ENCODE assay signal across 8 cellular contexts in the genomic region with DNA sequence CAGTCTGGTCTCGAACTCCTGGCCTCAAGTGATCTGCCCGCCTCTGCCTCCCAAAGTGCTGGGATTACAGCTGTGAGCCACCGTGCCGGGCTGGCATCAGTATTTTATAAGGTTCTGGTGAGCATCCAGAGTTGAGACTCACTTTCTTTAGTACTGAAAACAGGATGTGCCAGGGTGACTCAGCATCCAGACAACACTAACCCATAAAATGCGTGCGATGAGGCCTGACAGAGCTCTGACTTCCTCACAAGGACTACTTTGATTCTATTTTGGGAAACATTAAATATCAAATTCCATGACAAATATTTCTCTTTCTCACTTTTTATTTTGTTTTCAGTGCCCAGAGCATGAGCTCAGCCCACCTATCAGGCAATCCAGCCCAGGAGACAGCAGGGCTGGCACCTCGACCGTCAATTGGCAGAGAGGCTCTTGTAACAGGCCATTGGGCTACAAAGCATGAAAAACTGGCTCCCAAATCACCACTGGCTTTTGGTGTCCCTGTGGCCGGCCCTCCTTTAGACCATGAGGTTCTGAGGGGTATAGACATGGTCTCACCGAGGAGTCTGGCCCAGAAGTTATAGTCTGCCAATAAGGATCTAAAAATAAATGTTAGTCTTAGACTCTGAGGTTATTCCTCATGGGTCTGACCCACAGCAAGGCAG.
DNase-seq lines count a peak whose midpoint lies in the region; ATAC-seq, FAIRE-seq and TF ChIP-seq lines count a peak whose summit lies in the region.

No MANE protein-coding gene starts in this region.

- FAIRE-seq in keratinocyte (lab: Jason Lieb, UNC), result peak; percentile 55

- H3K4me3 ChIP-seq in keratinocyte (ENCODE audit: control insufficient read depth in 2 of 3, extremely low read depth in 1 of 3, insufficient read depth in 2 of 3, low read depth in 1 of 3, low read length in 3 of 3), result no peak overlapping the region

- peaks cover 10% of the 10 kb centered on the region for H3K4me1 Mint-ChIP-seq in activated naive CD8-positive, alpha-beta T cell treated with anti-CD3 and anti-CD28 coated beads, Interleukin-2, amount 10 ng/mL, durations not matched to agents 7 days and 5 days
- H3K4me1 Mint-ChIP-seq in glutamatergic neuron (ENCODE audit: low read depth, unreplicated experiment), result peaks cover 24% of the 10 kb centered on the region

- H3K9ac ChIP-seq in keratinocyte (ENCODE audit: control insufficient read depth, extremely low read depth, insufficient read depth, low read length), result peak overlapping the region; percentile 40

- peak overlapping the region; percentile 84 for H3K27ac Mint-ChIP-seq in activated naive CD8-positive, alpha-beta T cell treated with anti-CD3 and anti-CD28 coated beads, Interleukin-2, amount 10 ng/mL, durations not matched to agents 7 days and 5 days
- H3K27ac Mint-ChIP-seq in glutamatergic neuron (ENCODE audit: unreplicated experiment), result no peak overlapping the region

- H3K27me3 ChIP-seq in keratinocyte (ENCODE audit: control insufficient read depth, extremely low read depth, insufficient read depth, low read length), result peaks cover under 1% of the 10 kb centered on the region

- peak overlapping the region; percentile 50 for H3K4me2 ChIP-seq in keratinocyte (ENCODE audit: control insufficient read depth, extremely low read depth, insufficient read depth, low read depth, low read length)

- H3K4me3 Mint-ChIP-seq in activated naive CD8-positive, alpha-beta T cell treated with anti-CD3 and anti-CD28 coated beads, Interleukin-2, amount 10 ng/mL, durations not matched to agents 7 days and 5 days, result peak overlapping the region; percentile 26
- no peak overlapping the region for H3K4me3 Mint-ChIP-seq in glutamatergic neuron (ENCODE audit: unreplicated experiment)

- no peaks in the 10 kb centered on the region for H3K9me1 ChIP-seq in keratinocyte (ENCODE audit: control insufficient read depth, extremely low read depth, insufficient read depth, low read length)

- peaks cover 18% of the 10 kb centered on the region for H3K4me1 ChIP-seq in keratinocyte (ENCODE audit: control insufficient read depth, extremely low read depth, insufficient read depth, low read length)

- peaks cover 6% of the 10 kb centered on the region for H3K9me3 Mint-ChIP-seq in activated naive CD8-positive, alpha-beta T cell treated with anti-CD3 and anti-CD28 coated beads, Interleukin-2, amount 10 ng/mL, durations not matched to agents 7 days and 5 days
- H3K9me3 Mint-ChIP-seq in glutamatergic neuron (ENCODE audit: unreplicated experiment), result peaks cover 4% of the 10 kb centered on the region

- TF ChIP-seq CTCF in keratinocyte (optimal IDR thresholded peaks at IDR 0.05 in 1 of 3, IDR thresholded peaks at IDR 0.05 in 1 of 3, conservative IDR thresholded peaks at IDR 0.05 in 1 of 3; ENCODE audit: extremely low read depth in 1 of 3, insufficient read depth in 2 of 3, low read length in 3 of 3) (no peak), glutamatergic neuron (IDR thresholded peaks at IDR 0.05; ENCODE audit: partially characterized antibody, unreplicated experiment) (no peak)

- POLR2A ChIA-PET in activated naive CD8-positive, alpha-beta T cell treated with anti-CD3 and anti-CD28 coated beads, Interleukin-2, amount 10 ng/mL, durations not matched to agents 7 days and 5 days (lab: Charles Lee), result interaction anchor here (0.6 to 1.7 kb wide), 5 partner anchors 9 to 57 kb away, joined by 3 to 4 read pairs (median 3); no protein-coding TSS in a partner anchor

- peak; percentile 95 for ATAC-seq in activated naive CD8-positive, alpha-beta T cell treated with anti-CD3 and anti-CD28 coated beads, Interleukin-2, amount 10 ng/mL, durations not matched to agents 7 days and 5 days (ENCODE audit: low read depth)

- H3K27ac ChIP-seq in keratinocyte (ENCODE audit: control insufficient read depth, insufficient read depth, low read length), result peak overlapping the region; percentile 68

- H2AFZ ChIP-seq in keratinocyte (ENCODE audit: control insufficient read depth, low read length), result peak overlapping the region; percentile 54

- peak; percentile 67 for DNase-seq in COLO829 (ENCODE audit: low spot score)
- DNase-seq in NCI-H69 (lab: John Stamatoyannopoulos, UW), result peak; percentile 30
- DNase-seq in activated naive CD8-positive, alpha-beta T cell treated with anti-CD3 and anti-CD28 coated beads, Interleukin-2, amount 10 ng/mL, durations not matched to agents 7 days and 5 days, result no peak
- DNase-seq in keratinocyte (ENCODE audit: low read depth, low spot score), result peak; percentile 56
- DNase-seq in stimulated activated CD4-positive, alpha-beta T cell treated with anti-CD3 and anti-CD28 coated beads, TNF-alpha, amount 100 ng/mL, for 4 hours (ENCODE audit: low read depth in 3 of 3), result peak in 2 of 3 experiments; percentile 3 to 12
- DNase-seq in T-helper 9 cell, result no peak
- DNase-seq in glutamatergic neuron, result no peak
- no peak for DNase-seq in NCI-H1048 (lab: John Stamatoyannopoulos, UW)

- no peaks in the 10 kb centered on the region for H4K20me1 ChIP-seq in keratinocyte (ENCODE audit: control insufficient read depth, extremely low read depth, insufficient read depth, low read length)

- peaks cover 4% of the 10 kb centered on the region for H3K27me3 Mint-ChIP-seq in activated naive CD8-positive, alpha-beta T cell treated with anti-CD3 and anti-CD28 coated beads, Interleukin-2, amount 10 ng/mL, durations not matched to agents 7 days and 5 days
- peaks cover 3% of the 10 kb centered on the region for H3K27me3 Mint-ChIP-seq in glutamatergic neuron (ENCODE audit: unreplicated experiment)

- H3K36me3 Mint-ChIP-seq in activated naive CD8-positive, alpha-beta T cell treated with anti-CD3 and anti-CD28 coated beads, Interleukin-2, amount 10 ng/mL, durations not matched to agents 7 days and 5 days, result peaks cover 5% of the 10 kb centered on the region
- no peaks in the 10 kb centered on the region for H3K36me3 Mint-ChIP-seq in glutamatergic neuron (ENCODE audit: unreplicated experiment)

- no peaks in the 10 kb centered on the region for H3K36me3 ChIP-seq in keratinocyte (ENCODE audit: control insufficient read depth in 2 of 2, extremely low read depth in 1 of 2, insufficient read depth in 2 of 2, low read length in 2 of 2)

- dilution Hi-C loops in keratinocyte (cut with MboI; ENCODE audit: extremely low pct_ligation_motif_present, low sequenced_read_pairs), result no loop called here

- no peaks in the 10 kb centered on the region for H3K79me2 ChIP-seq in keratinocyte (ENCODE audit: control insufficient read depth, insufficient read depth, low read length)

- no peaks in the 10 kb centered on the region for H3K9me3 ChIP-seq in keratinocyte (ENCODE audit: control insufficient read depth, low read depth, low read length)

Comparison
In these comparisons a context has a peak if more than half of its experiments do, and no peak if none do; other contexts are left out.
1. DNase-seq: peak in COLO829 (single experiment), NCI-H69 (single experiment), keratinocyte (single experiment) and stimulated activated CD4-positive, alpha-beta T cell treated with anti-CD3 and anti-CD28 coated beads, TNF-alpha, amount 100 ng/mL, for 4 hours (2 of 3); none in activated naive CD8-positive, alpha-beta T cell treated with anti-CD3 and anti-CD28 coated beads, Interleukin-2, amount 10 ng/mL, durations not matched to agents 7 days and 5 days (single experiment), T-helper 9 cell (single experiment), glutamatergic neuron (single experiment) and NCI-H1048 (single experiment).